17 cellular contexts compared by ENCODE assay signal in genomic region chr2:217294211-217294610, GRCh38.
A peak's percentile ranks its signal among the peaks of the same experiment; 100 is the strongest.
DNase-seq lines count a peak whose midpoint lies in the region; ATAC-seq and TF ChIP-seq lines count a peak whose summit lies in the region.
"Had no signal": no experiment of that assay in that cellular context is flagged by ENCODE, and none has a peak within 500 bp of the region (broad histone marks: within the 10 kb centered on the region; RNA-seq: fewer than 3 reads in every experiment).

No MANE protein-coding gene starts in this region.

- peak overlapping the region; percentile 78 for H2BK120ac ChIP-seq in IMR-90 (ENCODE audit: low read depth, low read length)

- no peak for TF ChIP-seq POLR2A in IMR-90 (IDR thresholded peaks at IDR 0.05; ENCODE audit: low read depth, low read length)

- in situ Hi-C loops in IMR-90 (cut with MboI; ENCODE audit: low sequenced_read_pairs): no loop called here

- H3K9me3 ChIP-seq in IMR-90 (ENCODE audit: control insufficient read depth, insufficient read depth, low read length): peaks cover 6% of the 10 kb centered on the region
- peaks cover 6% of the 10 kb centered on the region; the same call in 1 of the 2 replicates for H3K9me3 ChIP-seq in PC-3 (ENCODE audit: low read length)
- H3K9me3 ChIP-seq in hepatocyte (ENCODE audit: low read depth): peaks cover 8% of the 10 kb centered on the region

- intact Hi-C loops in IMR-90 (cut with micrococcal nuclease): no loop called here
- intact Hi-C loops in PC-3 (cut with micrococcal nuclease): loop anchor here (10.0 kb wide), 1 partner anchor 599 kb away; the partner anchor contains the start of gene IGFBP5

- H2BK15ac ChIP-seq in IMR-90 (ENCODE audit: low read depth, low read length): no peak overlapping the region

- no TSS peak for BruUV-seq in IMR-90 (replicated peaks; lab: Mats Ljungman, UMichigan)
- no TSS peak for BruUV-seq in PC-3 (replicated peaks; lab: Mats Ljungman, UMichigan)

- DNase-seq in IMR-90: no peak
- peak; percentile 8 for DNase-seq in PC-3
- DNase-seq in hepatocyte (ENCODE audit: low spot score): no peak
- DNase-seq in NCI-H774 (lab: John Stamatoyannopoulos, UW): no peak
- DNase-seq: AML-193; Caco-2; Calu3; CD4-positive, alpha-beta T cell; CD8-positive, alpha-beta T cell; DMS79 treated with DMSO at 0.1 percent for 48 hours; GF-D8 had no signal

- no peak overlapping the region for H3K4me3 ChIP-seq in IMR-90 (ENCODE audit: insufficient read depth, low read depth, low read length)
- no peak overlapping the region for H3K4me3 ChIP-seq in PC-3 (ENCODE audit: low read length)
- H3K4me3 ChIP-seq in hepatocyte: no peak overlapping the region
- H3K4me3 ChIP-seq: A549; BLaER1 treated with 17β-estradiol and CSF1 and Interleukin-3, amounts not matched to agents 10 nM and 100 nM had no signal

- H2AK5ac ChIP-seq in IMR-90 (ENCODE audit: low read depth, low read length): no peak overlapping the region

- ATAC-seq in IMR-90 (ENCODE audit: low read depth) (no peak), PC-3 (peak; percentile 39), GM19324 (IDR thresholded peaks at IDR 0.05; ENCODE audit: low FRiP score, unreplicated experiment) (no peak), GM19463 (IDR thresholded peaks at IDR 0.05; ENCODE audit: unreplicated experiment) (no peak)
- ATAC-seq: A549; CD8-positive, alpha-beta T cell had no signal

- H3K9me1 ChIP-seq in IMR-90 (ENCODE audit: insufficient read depth, low read length): peaks cover 7% of the 10 kb centered on the region; the same call in 1 of the 2 replicates

- no peak overlapping the region for H2AK9ac ChIP-seq in IMR-90 (replicated peaks; ENCODE audit: low read depth, low read length, poor library complexity)

- H4K20me1 ChIP-seq in IMR-90 (ENCODE audit: insufficient read depth, low read length) (no peaks in the 10 kb centered on the region), PC-3 (ENCODE audit: low read length) (no peaks in the 10 kb centered on the region), hepatocyte (ENCODE audit: insufficient read depth, poor library complexity, severe bottlenecking) (no peaks in the 10 kb centered on the region)
- H4K20me1 ChIP-seq: BLaER1 treated with 17β-estradiol and CSF1 and Interleukin-3, amounts not matched to agents 10 nM and 100 nM had no signal

- no peak overlapping the region for H3K4me2 ChIP-seq in IMR-90 (ENCODE audit: low read depth, low read length)
- H3K4me2 ChIP-seq in PC-3 (ENCODE audit: low read length): no peak overlapping the region
- H3K4me2 ChIP-seq in hepatocyte: no peak overlapping the region
- H3K4me2 ChIP-seq: A549; BLaER1 treated with 17β-estradiol and CSF1 and Interleukin-3, amounts not matched to agents 10 nM and 100 nM had no signal

- peak overlapping the region; percentile 92 for H3K18ac ChIP-seq in IMR-90 (ENCODE audit: low read depth, low read length)

- H3K4me1 ChIP-seq in IMR-90 (ENCODE audit: control insufficient read depth, insufficient read depth, low read length) (peaks cover 17% of the 10 kb centered on the region), PC-3 (ENCODE audit: insufficient read depth, low read length) (peaks cover 36% of the 10 kb centered on the region), hepatocyte (ENCODE audit: insufficient read depth) (peaks cover 24% of the 10 kb centered on the region)
- H3K4me1 ChIP-seq: A549; BLaER1 treated with 17β-estradiol and CSF1 and Interleukin-3, amounts not matched to agents 10 nM and 100 nM had no signal

- H3K27me3 ChIP-seq in IMR-90 (ENCODE audit: control insufficient read depth, insufficient read depth, low read length) (no peaks in the 10 kb centered on the region), PC-3 (ENCODE audit: low read length) (no peaks in the 10 kb centered on the region), hepatocyte (no peaks in the 10 kb centered on the region)

- H4K91ac ChIP-seq in IMR-90 (ENCODE audit: insufficient read depth, low read depth, low read length): peak overlapping the region; percentile 5; the same call in 1 of the 2 replicates

- H4K5ac ChIP-seq in IMR-90 (ENCODE audit: low read depth, low read length): peak overlapping the region; percentile 83

- H3K56ac ChIP-seq in IMR-90 (ENCODE audit: extremely low read depth, insufficient read depth, low read length): no peak overlapping the region

- no CpG with 5 or more reads among the region's 2 CpGs for WGBS in IMR-90 (ENCODE audit: extremely low coverage in 2 of 2, insufficient read length in 1 of 2), 2 experiments
- 57% methylated on average over 2 of the region's 2 CpGs for WGBS in hepatocyte (ENCODE audit: low lambda C conversion rate, missing lambda C conversion rate)

- peaks cover 0 to 5% of the 10 kb centered on the region in 2 experiments; a peak in 1 of 4 replicates for H3K79me1 ChIP-seq in IMR-90 (ENCODE audit: low read depth in 1 of 2, low read length in 2 of 2)

- H2AFZ ChIP-seq in IMR-90 (replicated peaks; ENCODE audit: low read length, poor library complexity) (no peak overlapping the region), PC-3 (ENCODE audit: low read length) (no peak overlapping the region), hepatocyte (no peak overlapping the region)

- H2BK5ac ChIP-seq in IMR-90 (ENCODE audit: low read depth, low read length, poor library complexity, severe bottlenecking): no peak overlapping the region

- 0 out of 2 replicates have a peak overlapping the region, but pooled peaks have one; percentile 12 for H3K14ac ChIP-seq in IMR-90 (replicated peaks; ENCODE audit: low read depth, low read length)

- CTCF ChIA-PET in IMR-90 (lab: Yijun Ruan, JAX) (interaction anchor here (1.0 kb wide), 1 partner anchor 9 kb away, joined by 7 read pairs; no protein-coding TSS in a partner anchor), PC-3 (lab: Charles Lee) (no interaction called here)

- peak overlapping the region; percentile 14; the same call in 1 of the 2 replicates for H3K4ac ChIP-seq in IMR-90 (ENCODE audit: low read depth, low read length)

- H3K9me2 ChIP-seq in PC-3 (replicated peaks; ENCODE audit: low read length) (no peaks in the 10 kb centered on the region), hepatocyte (replicated peaks; ENCODE audit: insufficient read depth) (no peaks in the 10 kb centered on the region)

- H3K36me3 ChIP-seq in IMR-90 (ENCODE audit: control insufficient read depth, insufficient read depth, low read length) (peaks cover 5% of the 10 kb centered on the region; the same call in 1 of the 2 replicates), PC-3 (ENCODE audit: low read depth, low read length) (peaks cover 9% of the 10 kb centered on the region; the same call in 1 of the 2 replicates), hepatocyte (replicated peaks; ENCODE audit: insufficient read depth, low read depth) (no peaks in the 10 kb centered on the region)
- H3K36me3 ChIP-seq: BLaER1 treated with 17β-estradiol and CSF1 and Interleukin-3, amounts not matched to agents 10 nM and 100 nM had no signal

- TF ChIP-seq CTCF in IMR-90 (conservative IDR thresholded peaks at IDR 0.05; ENCODE audit: low read depth, low read length): no peak
- TF ChIP-seq CTCF in PC-3 (conservative IDR thresholded peaks at IDR 0.05; ENCODE audit: low read depth, low read length): no peak
- TF ChIP-seq CTCF in hepatocyte (IDR thresholded peaks at IDR 0.05; ENCODE audit: poor library complexity): no peak

- H3K23ac ChIP-seq in IMR-90 (ENCODE audit: low read depth, low read length): no peak overlapping the region

- peak overlapping the region; percentile 49 for H2BK20ac ChIP-seq in IMR-90 (ENCODE audit: low read depth, low read length)

- H3F3A ChIP-seq in PC-3 (ENCODE audit: low read length, unreplicated experiment): no peaks in the 10 kb centered on the region

- no peak for TF ChIP-seq RAD21 in IMR-90 (IDR thresholded peaks at IDR 0.05; ENCODE audit: low read length)

- no peaks in the 10 kb centered on the region for H3K79me2 ChIP-seq in PC-3 (ENCODE audit: low read length)
- no peaks in the 10 kb centered on the region for H3K79me2 ChIP-seq in hepatocyte

- H4K8ac ChIP-seq in IMR-90 (ENCODE audit: low read depth in 2 of 2, low read length in 2 of 2): peak overlapping the region; percentile 36 to 38; a peak in 3 of 4 replicates

- POLR2A ChIA-PET in IMR-90 (lab: Charles Lee; ENCODE audit: unreplicated experiment) (interaction anchor here (0.6 kb wide), 1 partner anchor 601 kb away, joined by 7 read pairs; no protein-coding TSS in a partner anchor), PC-3 (lab: Charles Lee; ENCODE audit: unreplicated experiment) (no interaction called here)

- H3K9ac ChIP-seq in IMR-90 (ENCODE audit: low read depth, low read length): no peak overlapping the region
- H3K9ac ChIP-seq in PC-3 (ENCODE audit: low read length): no peak overlapping the region
- H3K9ac ChIP-seq: BLaER1 treated with 17β-estradiol and CSF1 and Interleukin-3, amounts not matched to agents 10 nM and 100 nM had no signal

- H3K27ac ChIP-seq in IMR-90 (ENCODE audit: insufficient read depth, low read length) (peak overlapping the region; percentile 87; the same call in 1 of the 2 replicates), PC-3 (ENCODE audit: low read length) (no peak overlapping the region), hepatocyte (peak overlapping the region; percentile 9)
- H3K27ac ChIP-seq: 22Rv1; A549; BLaER1 treated with 17β-estradiol and CSF1 and Interleukin-3, amounts not matched to agents 10 nM and 100 nM; C4-2B had no signal

- dilution Hi-C loops in IMR-90 (cut with HindIII; ENCODE audit: low sequenced_read_pairs, unreplicated experiment): no loop called here

TF ChIP-seq in IMR-90, 13 proteins besides CTCF, POLR2A, EP300 and RAD21 (continues in another document):
- TF ChIP-seq SMC3 (IDR thresholded peaks at IDR 0.05; ENCODE audit: low read depth, low read length) (no peak), CHD1 (IDR thresholded peaks at IDR 0.05; ENCODE audit: low read depth, low read length) (no peak), CEBPB (IDR thresholded peaks at IDR 0.05; ENCODE audit: low read depth, low read length) (no peak), BHLHE40 (IDR thresholded peaks at IDR 0.05; ENCODE audit: low read depth, low read length) (no peak), FOS (IDR thresholded peaks at IDR 0.05; ENCODE audit: low read depth, low read length) (no peak), USF2 (IDR thresholded peaks at IDR 0.05; ENCODE audit: low read depth, low read length) (no peak)
